Comparison of ENCODE assay signal across 13 cellular contexts in the genomic region with DNA sequence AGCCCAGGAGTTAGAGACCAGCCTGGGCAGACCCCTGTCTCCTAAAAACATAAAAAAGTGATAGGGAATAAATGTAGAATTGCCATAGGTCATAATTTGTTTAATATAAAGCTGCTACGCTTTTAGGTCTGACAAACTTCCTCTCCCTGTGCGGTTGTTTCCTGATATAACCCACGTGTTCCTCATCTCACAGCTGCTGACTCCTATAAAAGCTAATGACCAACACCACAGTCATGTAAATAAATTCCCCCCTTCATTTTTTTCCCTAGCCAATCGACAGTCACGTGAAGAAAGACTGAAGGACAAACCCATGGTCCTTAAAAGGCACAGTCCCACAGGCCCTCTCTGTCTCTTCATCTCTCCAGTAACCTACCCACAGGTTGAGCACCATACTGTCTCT. TPM values are rescaled to one million over a fixed set of nuclear protein-coding genes. Genes with fewer than 3 reads are reported as not detected.
DNase-seq lines count a peak whose midpoint lies in the region; ATAC-seq and TF ChIP-seq lines count a peak whose summit lies in the region.
"Had no signal": no experiment of that assay in that cellular context is flagged by ENCODE, and none has a peak within 500 bp of the region (broad histone marks: within the 10 kb centered on the region; RNA-seq: fewer than 3 reads in every experiment).

No MANE protein-coding gene starts in this region.

- DNase-seq in HCEC 1CT = peak; percentile 49
- no peak for DNase-seq in activated T-helper 1 cell treated with anti-CD3 and anti-CD28 coated beads, Interleukin-12 subunit alpha, Interleukin-12 subunit beta, Interleukin-2, Interleukin-4 antibody, amounts not matched to agents 30 ng/mL and 10 ng/mL and 1 ng/mL, durations not matched to agents 14 hours and 24 hours and 36 hours (ENCODE audit: low spot score)
- DNase-seq in natural killer cell = no peak
- DNase-seq in mesenteric fat pad (ENCODE audit: low spot score) = no peak
- no peak for DNase-seq in NCI-H526 treated with DMSO at 0.1 percent for 48 hours (lab: John Stamatoyannopoulos, UW)
- no peak for DNase-seq in NCI-H774 (lab: John Stamatoyannopoulos, UW)
- DNase-seq: foreskin melanocyte, NCI-H2081, occipital lobe had no signal

- TF ChIP-seq CTCF in natural killer cell (IDR thresholded peaks at IDR 0.05) = no peak

- H3K4me3 Mint-ChIP-seq in activated T-helper 1 cell treated with anti-CD3 and anti-CD28 coated beads, Interleukin-12 subunit alpha, Interleukin-12 subunit beta, Interleukin-2, Interleukin-4 antibody, amounts not matched to agents 30 ng/mL and 10 ng/mL and 1 ng/mL, durations not matched to agents 14 hours and 24 hours and 36 hours = peak overlapping the region; percentile 16
- H3K4me3 Mint-ChIP-seq in natural killer cell = peak overlapping the region; percentile 77

- H3K4me2 ChIP-seq in BLaER1 treated with 17β-estradiol and CSF1 and Interleukin-3, amounts not matched to agents 10 nM and 100 nM = peak overlapping the region; percentile 52 to 73 (median 64)

- H3K9ac ChIP-seq in BLaER1 treated with 17β-estradiol and CSF1 and Interleukin-3, amounts not matched to agents 10 nM and 100 nM = peak overlapping the region in 3 of 11 experiments; percentile 7 to 39 (median 30); a peak in 4 of 22 replicates

- no peak for ATAC-seq in natural killer cell
- ATAC-seq: GM12878, HCT116 had no signal

- H3K27ac Mint-ChIP-seq in activated T-helper 1 cell treated with anti-CD3 and anti-CD28 coated beads, Interleukin-12 subunit alpha, Interleukin-12 subunit beta, Interleukin-2, Interleukin-4 antibody, amounts not matched to agents 30 ng/mL and 10 ng/mL and 1 ng/mL, durations not matched to agents 14 hours and 24 hours and 36 hours = no peak overlapping the region
- H3K27ac Mint-ChIP-seq in natural killer cell = no peak overlapping the region
- H3K27ac Mint-ChIP-seq: T-helper 1 cell treated with Interleukin-12 subunit alpha and Interleukin-12 subunit beta and Interleukin-4 antibody, amounts not matched to agents 30 μg/mL and 1 μg/mL, for 36 hours had no signal

- peaks cover 6% of the 10 kb centered on the region for H3K4me1 Mint-ChIP-seq in activated T-helper 1 cell treated with anti-CD3 and anti-CD28 coated beads, Interleukin-12 subunit alpha, Interleukin-12 subunit beta, Interleukin-2, Interleukin-4 antibody, amounts not matched to agents 30 ng/mL and 10 ng/mL and 1 ng/mL, durations not matched to agents 14 hours and 24 hours and 36 hours (ENCODE audit: low read depth)
- H3K4me1 Mint-ChIP-seq in natural killer cell = peaks cover 17 to 21% of the 10 kb centered on the region in 2 donors

- H3K9me3 Mint-ChIP-seq in activated T-helper 1 cell treated with anti-CD3 and anti-CD28 coated beads, Interleukin-12 subunit alpha, Interleukin-12 subunit beta, Interleukin-2, Interleukin-4 antibody, amounts not matched to agents 30 ng/mL and 10 ng/mL and 1 ng/mL, durations not matched to agents 14 hours and 24 hours and 36 hours = peaks cover 73% of the 10 kb centered on the region
- peaks cover 10 to 19% of the 10 kb centered on the region in 2 donors for H3K9me3 Mint-ChIP-seq in natural killer cell

- H3K4me1 ChIP-seq in BLaER1 treated with 17β-estradiol and CSF1 and Interleukin-3, amounts not matched to agents 10 nM and 100 nM = peaks cover 12 to 16% (median 14%) of the 10 kb centered on the region in 10 experiments; a peak in 19 of 20 replicates

- H3K27me3 Mint-ChIP-seq in activated T-helper 1 cell treated with anti-CD3 and anti-CD28 coated beads, Interleukin-12 subunit alpha, Interleukin-12 subunit beta, Interleukin-2, Interleukin-4 antibody, amounts not matched to agents 30 ng/mL and 10 ng/mL and 1 ng/mL, durations not matched to agents 14 hours and 24 hours and 36 hours (ENCODE audit: insufficient read depth) = no peaks in the 10 kb centered on the region
- H3K27me3 Mint-ChIP-seq in natural killer cell (ENCODE audit: low read depth in 2 of 2) = peaks cover 0 to 3% of the 10 kb centered on the region in 2 donors

- H4K20me1 ChIP-seq in BLaER1 treated with 17β-estradiol and CSF1 and Interleukin-3, amounts not matched to agents 10 nM and 100 nM = no peaks in the 10 kb centered on the region

- intact Hi-C loops in activated T-helper 1 cell treated with anti-CD3 and anti-CD28 coated beads, Interleukin-12 subunit alpha, Interleukin-12 subunit beta, Interleukin-2, Interleukin-4 antibody, amounts not matched to agents 30 ng/mL and 10 ng/mL and 1 ng/mL, durations not matched to agents 14 hours and 24 hours and 36 hours (cut with micrococcal nuclease) = no loop called here
- intact Hi-C loops in natural killer cell (cut with micrococcal nuclease) = no loop called here

- peak overlapping the region in 8 of 10 experiments; percentile 6 to 36 (median 16); a peak in 7 of 20 replicates for H3K4me3 ChIP-seq in BLaER1 treated with 17β-estradiol and CSF1 and Interleukin-3, amounts not matched to agents 10 nM and 100 nM
- H3K4me3 ChIP-seq: GM12878 had no signal

- peaks cover 26 to 40% (median 34%) of the 10 kb centered on the region in 11 experiments for H3K36me3 ChIP-seq in BLaER1 treated with 17β-estradiol and CSF1 and Interleukin-3, amounts not matched to agents 10 nM and 100 nM

- H3K9me3 ChIP-seq in BLaER1 treated with 17β-estradiol and CSF1 and Interleukin-3, amounts not matched to agents 10 nM and 100 nM (replicated peaks in 1 of 11) = peaks cover 81 to 95% (median 93%) of the 10 kb centered on the region in 11 experiments

- H3K36me3 Mint-ChIP-seq in activated T-helper 1 cell treated with anti-CD3 and anti-CD28 coated beads, Interleukin-12 subunit alpha, Interleukin-12 subunit beta, Interleukin-2, Interleukin-4 antibody, amounts not matched to agents 30 ng/mL and 10 ng/mL and 1 ng/mL, durations not matched to agents 14 hours and 24 hours and 36 hours (ENCODE audit: low read depth) = peaks cover 12% of the 10 kb centered on the region
- peaks cover 27% of the 10 kb centered on the region for H3K36me3 Mint-ChIP-seq in natural killer cell

- peak overlapping the region in 10 of 11 experiments; percentile 25 to 72 (median 56); a peak in 18 of 22 replicates for H3K27ac ChIP-seq in BLaER1 treated with 17β-estradiol and CSF1 and Interleukin-3, amounts not matched to agents 10 nM and 100 nM

- no peaks in the 10 kb centered on the region for H3K27me3 ChIP-seq in BLaER1 treated with 17β-estradiol and CSF1 and Interleukin-3, amounts not matched to agents 10 nM and 100 nM

RNA-seq across cellular contexts. Expression of gene ZNF266, which starts 27.5 kb away (rescaled TPM):
- 25.3 and 28.2 TPM in 2 replicates for total RNA-seq in activated T-helper 1 cell treated with anti-CD3 and anti-CD28 coated beads, Interleukin-12 subunit alpha, Interleukin-12 subunit beta, Interleukin-2, Interleukin-4 antibody, amounts not matched to agents 30 ng/mL and 10 ng/mL and 1 ng/mL, durations not matched to agents 14 hours and 24 hours and 36 hours
- total RNA-seq in natural killer cell (100 to 1,000 TPM in 2 of 3 donors, 10 to 100 TPM in 1; 89.9 to 108 (median 104) TPM), mesenteric fat pad (14.0 TPM)

RNA-seq across cellular contexts. Expression of gene ZNF177, which starts 45.0 kb away (rescaled TPM):
- total RNA-seq in activated T-helper 1 cell treated with anti-CD3 and anti-CD28 coated beads, Interleukin-12 subunit alpha, Interleukin-12 subunit beta, Interleukin-2, Interleukin-4 antibody, amounts not matched to agents 30 ng/mL and 10 ng/mL and 1 ng/mL, durations not matched to agents 14 hours and 24 hours and 36 hours = 0.18 TPM in 1 of 2 replicates, not detected in the other
- total RNA-seq in natural killer cell (1 to 10 TPM in 2 of 3 donors, under 1 TPM in 1; 0.31 to 1.5 (median 1.2) TPM), mesenteric fat pad (0.48 TPM)
